Comparison of ENCODE assay signal across 8 cellular contexts in the genomic region with DNA sequence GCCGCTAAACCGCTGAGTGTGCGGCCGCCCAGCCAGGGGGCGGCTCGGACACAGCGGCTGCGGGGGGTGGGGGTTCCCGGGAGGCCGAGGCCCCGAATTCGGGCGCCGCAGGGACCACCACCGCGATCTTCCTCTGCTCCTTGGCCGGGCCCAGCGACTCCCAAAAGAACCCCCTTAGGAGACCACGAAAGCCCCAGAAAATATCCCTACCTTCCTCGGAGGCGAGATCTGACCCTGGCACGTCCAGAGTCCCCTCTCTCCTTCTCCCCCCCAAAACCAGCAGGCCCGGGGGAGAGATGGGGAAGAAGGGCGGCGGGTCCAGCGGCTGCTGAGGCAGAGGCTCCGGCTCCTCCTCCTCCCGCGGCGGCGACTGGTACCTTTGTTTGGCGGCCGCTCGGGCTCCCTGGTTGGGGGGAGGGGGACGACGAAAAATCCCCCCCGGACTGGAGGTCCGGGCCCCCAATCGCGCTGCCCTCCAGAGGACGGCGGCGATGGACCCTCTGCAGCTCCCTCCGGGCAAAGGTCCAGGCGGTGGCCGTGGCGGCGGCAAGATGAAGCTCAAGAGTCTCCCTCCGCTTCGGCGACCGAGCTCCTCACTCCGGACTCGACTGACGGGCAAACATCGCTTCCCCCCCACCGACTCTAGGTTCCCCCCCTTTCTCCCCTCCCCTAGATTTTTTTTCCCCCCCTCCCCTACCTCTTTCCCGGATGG. TPM values are rescaled to one million over a fixed set of nuclear protein-coding genes. Genes with fewer than 3 reads are reported as not detected.
DNase-seq lines count a peak whose midpoint lies in the region; ATAC-seq, FAIRE-seq and TF ChIP-seq lines count a peak whose summit lies in the region.

A gene with protein sequence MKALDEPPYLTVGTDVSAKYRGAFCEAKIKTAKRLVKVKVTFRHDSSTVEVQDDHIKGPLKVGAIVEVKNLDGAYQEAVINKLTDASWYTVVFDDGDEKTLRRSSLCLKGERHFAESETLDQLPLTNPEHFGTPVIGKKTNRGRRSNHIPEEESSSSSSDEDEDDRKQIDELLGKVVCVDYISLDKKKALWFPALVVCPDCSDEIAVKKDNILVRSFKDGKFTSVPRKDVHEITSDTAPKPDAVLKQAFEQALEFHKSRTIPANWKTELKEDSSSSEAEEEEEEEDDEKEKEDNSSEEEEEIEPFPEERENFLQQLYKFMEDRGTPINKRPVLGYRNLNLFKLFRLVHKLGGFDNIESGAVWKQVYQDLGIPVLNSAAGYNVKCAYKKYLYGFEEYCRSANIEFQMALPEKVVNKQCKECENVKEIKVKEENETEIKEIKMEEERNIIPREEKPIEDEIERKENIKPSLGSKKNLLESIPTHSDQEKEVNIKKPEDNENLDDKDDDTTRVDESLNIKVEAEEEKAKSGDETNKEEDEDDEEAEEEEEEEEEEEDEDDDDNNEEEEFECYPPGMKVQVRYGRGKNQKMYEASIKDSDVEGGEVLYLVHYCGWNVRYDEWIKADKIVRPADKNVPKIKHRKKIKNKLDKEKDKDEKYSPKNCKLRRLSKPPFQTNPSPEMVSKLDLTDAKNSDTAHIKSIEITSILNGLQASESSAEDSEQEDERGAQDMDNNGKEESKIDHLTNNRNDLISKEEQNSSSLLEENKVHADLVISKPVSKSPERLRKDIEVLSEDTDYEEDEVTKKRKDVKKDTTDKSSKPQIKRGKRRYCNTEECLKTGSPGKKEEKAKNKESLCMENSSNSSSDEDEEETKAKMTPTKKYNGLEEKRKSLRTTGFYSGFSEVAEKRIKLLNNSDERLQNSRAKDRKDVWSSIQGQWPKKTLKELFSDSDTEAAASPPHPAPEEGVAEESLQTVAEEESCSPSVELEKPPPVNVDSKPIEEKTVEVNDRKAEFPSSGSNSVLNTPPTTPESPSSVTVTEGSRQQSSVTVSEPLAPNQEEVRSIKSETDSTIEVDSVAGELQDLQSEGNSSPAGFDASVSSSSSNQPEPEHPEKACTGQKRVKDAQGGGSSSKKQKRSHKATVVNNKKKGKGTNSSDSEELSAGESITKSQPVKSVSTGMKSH (N-terminal part only) (minus strand): TSS at position 621 of the 712 bp plus-strand sequence. CDS start 1,260 bp downstream, outside the sequence.

- POLR2A ChIA-PET in PC-3 (lab: Charles Lee; ENCODE audit: unreplicated experiment): interaction anchor here (0.6 kb wide), 1 partner anchor 538 kb away, joined by 5 read pairs; no protein-coding TSS in a partner anchor

- peak within 1 kb of the TSS; percentile 95 to 97 (median 96) for H3K27ac Mint-ChIP-seq in brain

- CTCF ChIA-PET in PC-3 (lab: Charles Lee): interaction anchor here (0.6 to 1.0 kb wide), 4 partner anchors 39 to 75 kb away, joined by 3 read pairs; a partner anchor contains a TSS

- H3K9ac ChIP-seq in PC-3 (ENCODE audit: low read length) (peak within 1 kb of the TSS; percentile 86), keratinocyte (ENCODE audit: control insufficient read depth, extremely low read depth, insufficient read depth, low read length) (peak within 1 kb of the TSS; percentile 91)

- peak within 1 kb of the TSS; percentile 86 for H2AFZ ChIP-seq in PC-3 (ENCODE audit: low read length)
- H2AFZ ChIP-seq in keratinocyte (ENCODE audit: control insufficient read depth, low read length): peak within 1 kb of the TSS; percentile 100

- H3K9me3 ChIP-seq in PC-3 (ENCODE audit: low read length): no peaks in the 10 kb centered on the region
- no peaks in the 10 kb centered on the region for H3K9me3 ChIP-seq in keratinocyte (ENCODE audit: control insufficient read depth, low read depth, low read length)

- peak within 1 kb of the TSS; percentile 97 to 99 (median 98) for H3K4me3 Mint-ChIP-seq in brain

- H4K20me1 ChIP-seq in PC-3 (ENCODE audit: low read length) (peaks cover 13% of the 10 kb centered on the region), keratinocyte (ENCODE audit: control insufficient read depth, extremely low read depth, insufficient read depth, low read length) (no peaks in the 10 kb centered on the region)

- no peak for FAIRE-seq in keratinocyte (lab: Jason Lieb, UNC)

- peak; percentile 37 for DNase-seq in activated gamma-delta T cell (lab: John Stamatoyannopoulos, UW)
- no peak for DNase-seq in activated gamma-delta T cell treated with Interleukin-2 at 50 U/mL for 16 hours
- DNase-seq in PC-3: no peak
- DNase-seq in keratinocyte (ENCODE audit: low read depth, low spot score): no peak
- DNase-seq in stimulated activated CD4-positive, alpha-beta T cell treated with anti-CD3 and anti-CD28 coated beads, Interleukin-4, amount 100 ng/mL, for 1 hour: peak; percentile 63

- intact Hi-C loops in PC-3 (cut with micrococcal nuclease): loop anchor here (1.0 to 2.0 kb wide), 3 partner anchors 39 to 89 kb away; a partner anchor contains a TSS

- no peak for TF ChIP-seq CTCF in PC-3 (conservative IDR thresholded peaks at IDR 0.05; ENCODE audit: low read depth, low read length)
- TF ChIP-seq CTCF in brain (conservative IDR thresholded peaks at IDR 0.05): no peak
- TF ChIP-seq CTCF in keratinocyte (optimal IDR thresholded peaks at IDR 0.05 in 1 of 3, IDR thresholded peaks at IDR 0.05 in 1 of 3, conservative IDR thresholded peaks at IDR 0.05 in 1 of 3; ENCODE audit: extremely low read depth in 1 of 3, insufficient read depth in 2 of 3, low read length in 3 of 3): no peak

- peaks cover 30% of the 10 kb centered on the region for H3K4me1 Mint-ChIP-seq in brain

- ATAC-seq in HG02938 (IDR thresholded peaks at IDR 0.05; ENCODE audit: unreplicated experiment): peak; percentile 1
- ATAC-seq in PC-3: peak; percentile 7
- ATAC-seq in GM18861 (IDR thresholded peaks at IDR 0.05; ENCODE audit: unreplicated experiment): no peak

- H3K4me1 ChIP-seq in PC-3 (ENCODE audit: insufficient read depth, low read length) (peaks cover 26% of the 10 kb centered on the region; the same call in 1 of the 2 replicates), keratinocyte (ENCODE audit: control insufficient read depth, extremely low read depth, insufficient read depth, low read length) (peaks cover 30% of the 10 kb centered on the region)

- H3K4me2 ChIP-seq in PC-3 (ENCODE audit: low read length) (peak within 1 kb of the TSS; percentile 100), keratinocyte (ENCODE audit: control insufficient read depth, extremely low read depth, insufficient read depth, low read depth, low read length) (peak within 1 kb of the TSS; percentile 99)

- no peaks in the 10 kb centered on the region for H3K9me1 ChIP-seq in keratinocyte (ENCODE audit: control insufficient read depth, extremely low read depth, insufficient read depth, low read length)

- H3K9me2 ChIP-seq in PC-3 (replicated peaks; ENCODE audit: low read length): no peaks in the 10 kb centered on the region

- H3K27me3 ChIP-seq in PC-3 (ENCODE audit: low read length): no peaks in the 10 kb centered on the region
- H3K27me3 ChIP-seq in keratinocyte (ENCODE audit: control insufficient read depth, extremely low read depth, insufficient read depth, low read length): no peaks in the 10 kb centered on the region

- peak within 1 kb of the TSS; percentile 97 for H3K4me3 ChIP-seq in PC-3 (ENCODE audit: low read length)
- peak within 1 kb of the TSS; percentile 95 to 97 (median 96) for H3K4me3 ChIP-seq in keratinocyte (ENCODE audit: control insufficient read depth in 2 of 3, extremely low read depth in 1 of 3, insufficient read depth in 2 of 3, low read depth in 1 of 3, low read length in 3 of 3)

- peaks cover 27% of the 10 kb centered on the region for H3K36me3 Mint-ChIP-seq in brain

- BruUV-seq in PC-3 (replicated peaks; lab: Mats Ljungman, UMichigan): TSS peak; percentile 41

- H3K36me3 ChIP-seq in PC-3 (ENCODE audit: low read depth, low read length): no peaks in the 10 kb centered on the region
- H3K36me3 ChIP-seq in keratinocyte (ENCODE audit: control insufficient read depth in 2 of 2, extremely low read depth in 1 of 2, insufficient read depth in 2 of 2, low read length in 2 of 2): peaks cover 0 to 4% of the 10 kb centered on the region in 2 experiments

- peaks cover 12% of the 10 kb centered on the region for H3K27me3 Mint-ChIP-seq in brain

- H3K27ac ChIP-seq in PC-3 (ENCODE audit: low read length) (peak within 1 kb of the TSS; percentile 93), keratinocyte (ENCODE audit: control insufficient read depth, insufficient read depth, low read length) (peak within 1 kb of the TSS; percentile 95)

- dilution Hi-C loops in keratinocyte (cut with MboI; ENCODE audit: extremely low pct_ligation_motif_present, low sequenced_read_pairs): no loop called here

- H3K79me2 ChIP-seq in PC-3 (ENCODE audit: low read length) (peaks cover 89% of the 10 kb centered on the region), keratinocyte (ENCODE audit: control insufficient read depth, insufficient read depth, low read length) (peaks cover 87% of the 10 kb centered on the region)

- no peaks in the 10 kb centered on the region for H3K9me3 Mint-ChIP-seq in brain

- H3F3A ChIP-seq in PC-3 (ENCODE audit: low read length, unreplicated experiment): no peaks in the 10 kb centered on the region

RNA-seq across cellular contexts. Expression of the gene that starts here (rescaled TPM):
- total RNA-seq in PC-3 (2014; rRNA removed): 14.0 and 16.8 TPM in 2 replicates
- polyA plus RNA-seq in brain (ENCODE audit: insufficient read depth, low read depth, low replicate concordance) (8.1 TPM), keratinocyte (7.3 to 12.7 TPM (median 9.1 TPM) in 3 replicates)
- 48.0 TPM for polyA plus RNA-seq in keratinocyte (2011; ENCODE audit: low read depth)
- polyA plus RNA-seq in keratinocyte (2011; cell fraction: cytosol; rRNA removed): 4.9 and 6.8 TPM in 2 replicates
- 18.2 and 20.3 TPM in 2 replicates for polyA plus RNA-seq in keratinocyte (2011; cell fraction: nucleus; rRNA removed)
- 10.0 and 14.7 TPM in 2 replicates for polyA plus RNA-seq in keratinocyte (2012; ENCODE audit: low replicate concordance)
- 9.9 to 17.2 TPM (median 10.4 TPM) in 3 replicates for polyA minus RNA-seq in keratinocyte
- 7.5 TPM for polyA minus RNA-seq in keratinocyte (2011; cell fraction: cytosol; rRNA and poly(A)+ RNA removed)
- 28.1 and 49.2 TPM in 2 replicates for polyA minus RNA-seq in keratinocyte (2011; cell fraction: nucleus; rRNA and poly(A)+ RNA removed)

Comparison
In these comparisons a context has a peak if more than half of its experiments do, and no peak if none do; other contexts are left out.
1. DNase-seq: peak in activated gamma-delta T cell (single experiment) and stimulated activated CD4-positive, alpha-beta T cell treated with anti-CD3 and anti-CD28 coated beads, Interleukin-4, amount 100 ng/mL, for 1 hour (single experiment); none in activated gamma-delta T cell treated with Interleukin-2 at 50 U/mL for 16 hours (single experiment), PC-3 (single experiment) and keratinocyte (single experiment).